8 cellular contexts compared by ENCODE assay signal in genomic region chr18:61606759-61607158, GRCh38.
DNase-seq lines count a peak whose midpoint lies in the region; ATAC-seq and TF ChIP-seq lines count a peak whose summit lies in the region.

No MANE protein-coding gene starts in this region.

- peaks cover 1% of the 10 kb centered on the region for H3K36me3 Mint-ChIP-seq in neural progenitor cell
- H3K36me3 Mint-ChIP-seq in stimulated activated naive B cell treated with anti-CD40 and anti-IgM and Interleukin-4, amounts not matched to agents 10 μg/mL and 1 μg/mL and 100 μg/mL, for 72 hours, result no peaks in the 10 kb centered on the region

- no peak for ATAC-seq in stimulated activated naive B cell treated with anti-CD40 and anti-IgM and Interleukin-4, amounts not matched to agents 10 μg/mL and 1 μg/mL and 100 μg/mL, for 72 hours (replicated peaks)
- no peak for ATAC-seq in GM21423 (IDR thresholded peaks at IDR 0.05; ENCODE audit: unreplicated experiment)

- TF ChIP-seq CTCF in neural progenitor cell (IDR thresholded peaks at IDR 0.05), result no peak

- H3K4me1 Mint-ChIP-seq in neural progenitor cell, result peaks cover 25% of the 10 kb centered on the region
- H3K4me1 Mint-ChIP-seq in stimulated activated naive B cell treated with anti-CD40 and anti-IgM and Interleukin-4, amounts not matched to agents 10 μg/mL and 1 μg/mL and 100 μg/mL, for 72 hours, result no peaks in the 10 kb centered on the region

- H3K27me3 ChIP-seq in neural progenitor cell, result peaks cover 38% of the 10 kb centered on the region

- no peaks in the 10 kb centered on the region for H3K9me3 ChIP-seq in neural progenitor cell (ENCODE audit: low read depth)

- H2AFZ ChIP-seq in neural progenitor cell (replicated peaks), result no peak overlapping the region

- no peak overlapping the region for H3K9ac ChIP-seq in neural progenitor cell

- peaks cover 13% of the 10 kb centered on the region for H3K4me1 ChIP-seq in neural progenitor cell

- H3K27me3 Mint-ChIP-seq in neural progenitor cell (ENCODE audit: insufficient read depth, low read depth), result peaks cover 13% of the 10 kb centered on the region
- peaks cover 11 to 14% of the 10 kb centered on the region in 2 donors for H3K27me3 Mint-ChIP-seq in stimulated activated naive B cell treated with anti-CD40 and anti-IgM and Interleukin-4, amounts not matched to agents 10 μg/mL and 1 μg/mL and 100 μg/mL, for 72 hours

- H3K27ac Mint-ChIP-seq in neural progenitor cell, result no peak overlapping the region
- H3K27ac Mint-ChIP-seq in stimulated activated naive B cell treated with anti-CD40 and anti-IgM and Interleukin-4, amounts not matched to agents 10 μg/mL and 1 μg/mL and 100 μg/mL, for 72 hours, result no peak overlapping the region

- peaks cover 10% of the 10 kb centered on the region for H4K20me1 ChIP-seq in neural progenitor cell (ENCODE audit: low read depth)

- H3K4me3 ChIP-seq in neural progenitor cell, result peak overlapping the region; percentile 7

- DNase-seq in DMS 273 treated with DMSO at 0.1 percent for 48 hours (lab: John Stamatoyannopoulos, UW), result peak; percentile 52
- DNase-seq in RKO (ENCODE audit: low spot score), result peak; percentile 99
- DNase-seq in fibroblast of gingiva (ENCODE audit: low read depth), result peak; percentile 87
- peak; percentile 56 for DNase-seq in neural progenitor cell (ENCODE audit: low spot score)
- DNase-seq in stimulated activated naive B cell treated with anti-CD40 and anti-IgM and Interleukin-4, amounts not matched to agents 10 μg/mL and 1 μg/mL and 100 μg/mL, for 72 hours, result no peak
- DNase-seq in stimulated activated CD4-positive, alpha-beta T cell treated with anti-CD3 and anti-CD28 coated beads, Interleukin-12 subunit alpha, Interleukin-12 subunit beta, amount 100 ng/mL, for 4 hours, result no peak
- DNase-seq in putamen (ENCODE audit: low spot score), result no peak

- no peaks in the 10 kb centered on the region for H3K36me3 ChIP-seq in neural progenitor cell

- peaks cover 13% of the 10 kb centered on the region for H3F3A ChIP-seq in neural progenitor cell (ENCODE audit: low read depth)

- H3K4me3 Mint-ChIP-seq in neural progenitor cell, result peak overlapping the region; percentile 74
- H3K4me3 Mint-ChIP-seq in stimulated activated naive B cell treated with anti-CD40 and anti-IgM and Interleukin-4, amounts not matched to agents 10 μg/mL and 1 μg/mL and 100 μg/mL, for 72 hours, result no peak overlapping the region

- H3K27ac ChIP-seq in neural progenitor cell, result no peak overlapping the region

- H3K79me2 ChIP-seq in neural progenitor cell (ENCODE audit: low read depth), result no peaks in the 10 kb centered on the region

- peaks cover 15% of the 10 kb centered on the region for H3K9me3 Mint-ChIP-seq in neural progenitor cell
- H3K9me3 Mint-ChIP-seq in stimulated activated naive B cell treated with anti-CD40 and anti-IgM and Interleukin-4, amounts not matched to agents 10 μg/mL and 1 μg/mL and 100 μg/mL, for 72 hours, result no peaks in the 10 kb centered on the region

- peak overlapping the region; percentile 61 for H3K4me2 ChIP-seq in neural progenitor cell

Comparison
In these comparisons a context has a peak if more than half of its experiments do, and no peak if none do; other contexts are left out.
1. DNase-seq: peak in DMS 273 treated with DMSO at 0.1 percent for 48 hours (single experiment), RKO (single experiment), fibroblast of gingiva (single experiment) and neural progenitor cell (single experiment); none in stimulated activated naive B cell treated with anti-CD40 and anti-IgM and Interleukin-4, amounts not matched to agents 10 μg/mL and 1 μg/mL and 100 μg/mL, for 72 hours (single experiment), stimulated activated CD4-positive, alpha-beta T cell treated with anti-CD3 and anti-CD28 coated beads, Interleukin-12 subunit alpha, Interleukin-12 subunit beta, amount 100 ng/mL, for 4 hours (single experiment) and putamen (single experiment).